ENCODE assay signal across 7 cellular contexts in genomic region chr14:100283984-100284881, GRCh38. TPM values are rescaled to one million over a fixed set of nuclear protein-coding genes. Genes with fewer than 3 reads are reported as not detected.
DNase-seq lines count a peak whose midpoint lies in the region; TF ChIP-seq lines count a peak whose summit lies in the region.

No MANE protein-coding gene starts in this region.

- H3K27ac ChIP-seq in GM23248 (no peak overlapping the region), WERI-Rb-1 (peak overlapping the region; percentile 95), skin epidermis (peak overlapping the region in 12 of 21 experiments; percentile 75 to 95 (median 88))

- no peaks in the 10 kb centered on the region for H3K36me3 ChIP-seq in GM23248 (ENCODE audit: low read depth)
- peaks cover 9% of the 10 kb centered on the region for H3K36me3 ChIP-seq in WERI-Rb-1

- WGBS in GM23248 (ENCODE audit: low coverage in 1 of 2, low lambda C conversion rate in 2 of 2, missing lambda C conversion rate in 2 of 2), 2 experiments: 61 to 66% methylated on average over 26 of the region's 26 CpGs

- H3K9me3 Mint-ChIP-seq in glutamatergic neuron (ENCODE audit: unreplicated experiment): peaks cover 7% of the 10 kb centered on the region

- no peaks in the 10 kb centered on the region; the same call in 1 of the 2 replicates for H4K20me1 ChIP-seq in GM23248 (ENCODE audit: insufficient read depth)

- no peaks in the 10 kb centered on the region for H3K9me3 ChIP-seq in GM23248 (ENCODE audit: low read depth)
- no peaks in the 10 kb centered on the region for H3K9me3 ChIP-seq in WERI-Rb-1 (ENCODE audit: severe bottlenecking)

- H3K27ac Mint-ChIP-seq in glutamatergic neuron (ENCODE audit: unreplicated experiment): peak overlapping the region; percentile 62

- peaks cover 4% of the 10 kb centered on the region for H3K4me1 ChIP-seq in GM23248 (ENCODE audit: insufficient read depth)

- H3K4me2 ChIP-seq in GM23248 (ENCODE audit: unreplicated experiment): peak overlapping the region; percentile 84

- peaks cover 57% of the 10 kb centered on the region for H3K79me2 ChIP-seq in GM23248 (ENCODE audit: insufficient read depth)

- DNase-seq in GM23248: no peak
- DNase-seq in WERI-Rb-1: peak; percentile 37
- no peak for DNase-seq in glutamatergic neuron
- no peak for DNase-seq in HK-2 (ENCODE audit: unreplicated experiment)
- no peak for DNase-seq in SK-N-DZ (ENCODE audit: low spot score)
- no peak for DNase-seq in NCI-H510A treated with DMSO at 0.1 percent for 48 hours (lab: John Stamatoyannopoulos, UW)

- in situ Hi-C loops in GM23248 (cut with MboI): no loop called here

- H3F3A ChIP-seq in GM23248 (ENCODE audit: insufficient read depth): peaks cover 22% of the 10 kb centered on the region; the same call in 1 of the 2 replicates

- H3K4me1 Mint-ChIP-seq in glutamatergic neuron (ENCODE audit: low read depth, unreplicated experiment): peaks cover 24% of the 10 kb centered on the region

- H3K9me2 ChIP-seq in GM23248 (ENCODE audit: insufficient read depth): no peaks in the 10 kb centered on the region

- no peaks in the 10 kb centered on the region for H3K36me3 Mint-ChIP-seq in glutamatergic neuron (ENCODE audit: unreplicated experiment)

- peak overlapping the region; percentile 93 for H3K9ac ChIP-seq in GM23248

- TF ChIP-seq CTCF in WERI-Rb-1 (IDR thresholded peaks at IDR 0.05; ENCODE audit: low read depth, low read length) (no peak), glutamatergic neuron (IDR thresholded peaks at IDR 0.05; ENCODE audit: partially characterized antibody, unreplicated experiment) (no peak)

- H3K4me3 Mint-ChIP-seq in glutamatergic neuron (ENCODE audit: unreplicated experiment): peak overlapping the region; percentile 15

- peak overlapping the region; percentile 82; the same call in 1 of the 2 replicates for H2AFZ ChIP-seq in GM23248

- peak overlapping the region; percentile 78 for H3K4me3 ChIP-seq in GM23248
- H3K4me3 ChIP-seq in WERI-Rb-1 (ENCODE audit: low read depth, low read length): peak overlapping the region; percentile 77
- H3K4me3 ChIP-seq in skin epidermis: peak overlapping the region in 4 of 7 experiments; percentile 64 to 83 (median 72)

- H3K27me3 Mint-ChIP-seq in glutamatergic neuron (ENCODE audit: unreplicated experiment): peaks cover 17% of the 10 kb centered on the region

- no peaks in the 10 kb centered on the region for H3K27me3 ChIP-seq in GM23248 (replicated peaks; ENCODE audit: insufficient read depth)
- H3K27me3 ChIP-seq in WERI-Rb-1 (ENCODE audit: insufficient read depth, low read depth, severe bottlenecking): no peaks in the 10 kb centered on the region

RNA-seq across cellular contexts. Expression of gene SLC25A29, which starts 22.0 kb away (rescaled TPM):
- 11.8 and 12.0 TPM in 2 replicates for total RNA-seq in GM23248 (2014; rRNA removed; shearing (Covaris generic))
- 5.5 TPM in 2 replicates for polyA plus RNA-seq in GM23248 (2016; fragmentation: Nextera tagmentation; extraction: Ambion mirVana)
- total RNA-seq in glutamatergic neuron (ENCODE audit: unreplicated experiment): 409 TPM
- polyA plus RNA-seq in SK-N-DZ (2014; cell fraction: cytosol; rRNA removed): 73.8 and 82.2 TPM in 2 replicates
- 229 and 356 TPM in 2 replicates for polyA plus RNA-seq in SK-N-DZ (2014; cell fraction: nucleus; rRNA removed)

RNA-seq across cellular contexts. Expression of gene SLC25A47, which starts 38.9 kb away (rescaled TPM):
- total RNA-seq in GM23248 (2014; rRNA removed; shearing (Covaris generic)): not detected in 2 replicates
- not detected in 2 replicates for polyA plus RNA-seq in GM23248 (2016; fragmentation: Nextera tagmentation; extraction: Ambion mirVana)
- not detected for total RNA-seq in glutamatergic neuron (ENCODE audit: unreplicated experiment)
- polyA plus RNA-seq in SK-N-DZ (2014; cell fraction: cytosol; rRNA removed): not detected in 2 replicates
- polyA plus RNA-seq in SK-N-DZ (2014; cell fraction: nucleus; rRNA removed): 0.69 TPM in 1 of 2 replicates, not detected in the other

RNA-seq across cellular contexts. Expression of gene YY1, which starts 45.3 kb away (rescaled TPM):
- 43.3 and 45.3 TPM in 2 replicates for total RNA-seq in GM23248 (2014; rRNA removed; shearing (Covaris generic))
- 34.9 and 38.2 TPM in 2 replicates for polyA plus RNA-seq in GM23248 (2016; fragmentation: Nextera tagmentation; extraction: Ambion mirVana)
- total RNA-seq in glutamatergic neuron (ENCODE audit: unreplicated experiment): 60.6 TPM
- 25.7 and 28.4 TPM in 2 replicates for polyA plus RNA-seq in SK-N-DZ (2014; cell fraction: cytosol; rRNA removed)
- polyA plus RNA-seq in SK-N-DZ (2014; cell fraction: nucleus; rRNA removed): 24.4 and 31.4 TPM in 2 replicates

Comparison
In these comparisons a context has a peak if more than half of its experiments do, and no peak if none do; other contexts are left out.
1. RNA of gene SLC25A29, which starts 22.0 kb away (total RNA-seq): 409 TPM in glutamatergic neuron (single experiment); 11.8 to 12.0 TPM in GM23248; every median in the first group is over 10 times any median in the second.
2. Peak in every context shown above with its lines, with median percentiles within 50 percentile points of each other: H3K4me3 ChIP-seq.